Comparison of ENCODE assay signal across 15 cellular contexts in the genomic region with DNA sequence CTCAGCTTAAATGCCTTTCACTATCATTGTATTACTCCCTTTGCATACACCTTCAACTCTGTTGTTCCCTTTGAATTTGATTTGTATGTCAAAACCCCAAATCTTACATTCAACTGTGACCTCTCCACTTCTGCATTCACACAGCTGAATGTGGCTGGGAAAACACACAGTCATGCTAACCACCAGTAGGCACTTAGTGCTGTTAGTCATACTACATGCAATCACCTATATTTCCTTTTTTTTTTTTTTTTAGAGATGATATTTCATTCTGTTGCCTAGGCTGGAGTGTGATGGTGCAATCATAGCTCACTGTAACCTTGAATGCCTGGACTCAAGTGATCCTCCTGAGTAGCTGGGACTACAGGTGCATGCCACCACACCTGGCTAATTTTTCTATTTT.
A peak's percentile ranks its signal among the peaks of the same experiment; 100 is the strongest.
DNase-seq lines count a peak whose midpoint lies in the region; ATAC-seq and TF ChIP-seq lines count a peak whose summit lies in the region.
"Had no signal": no experiment of that assay in that cellular context is flagged by ENCODE, and none has a peak within 500 bp of the region (broad histone marks: within the 10 kb centered on the region; RNA-seq: fewer than 3 reads in every experiment).

No MANE protein-coding gene starts in this region.

- no peak for TF ChIP-seq CTCF in foreskin fibroblast (IDR thresholded peaks at IDR 0.05; ENCODE audit: low read depth, low read length)

- DNase-seq in AML-193 (lab: John Stamatoyannopoulos, UW) (peak; percentile 84 to 88), RKO (ENCODE audit: low spot score) (peak; percentile 15), foreskin fibroblast (peak; percentile 3 to 35), HUDEP-2 (lab: John Stamatoyannopoulos, UW; ENCODE audit: unreplicated experiment in 76 of 76) (no peak), NCI-H446 treated with DMSO at 0.1 percent for 48 hours (lab: John Stamatoyannopoulos, UW) (no peak)
- DNase-seq: amniotic stem cell; NCI-H187 treated with DMSO at 0.1 percent for 48 hours; NCI-H748 treated with DMSO at 0.1 percent for 48 hours; SHP77; stimulated activated CD4-positive, alpha-beta T cell treated with anti-CD3 and anti-CD28 coated beads, Interleukin-4, amount 100 ng/mL, for 24 hours had no signal

- no peak overlapping the region for H3K4me3 ChIP-seq in foreskin fibroblast (ENCODE audit: low read depth in 1 of 2, low read length in 2 of 2)
- H3K4me3 ChIP-seq: coronary artery, right atrium auricular region had no signal

- ATAC-seq in GM18868 (IDR thresholded peaks at IDR 0.05; ENCODE audit: unreplicated experiment) (peak; percentile 49), HG02623 (IDR thresholded peaks at IDR 0.05; ENCODE audit: unreplicated experiment) (no peak), HG03159 (IDR thresholded peaks at IDR 0.05; ENCODE audit: unreplicated experiment) (no peak)

Comparison
In these comparisons a context has a peak if more than half of its experiments do, and no peak if none do; other contexts are left out.
1. DNase-seq: peak in AML-193 (2 of 2), RKO (single experiment) and foreskin fibroblast (2 of 2); none in HUDEP-2 (0 of 76) and NCI-H446 treated with DMSO at 0.1 percent for 48 hours (single experiment).